In the genomic region with DNA sequence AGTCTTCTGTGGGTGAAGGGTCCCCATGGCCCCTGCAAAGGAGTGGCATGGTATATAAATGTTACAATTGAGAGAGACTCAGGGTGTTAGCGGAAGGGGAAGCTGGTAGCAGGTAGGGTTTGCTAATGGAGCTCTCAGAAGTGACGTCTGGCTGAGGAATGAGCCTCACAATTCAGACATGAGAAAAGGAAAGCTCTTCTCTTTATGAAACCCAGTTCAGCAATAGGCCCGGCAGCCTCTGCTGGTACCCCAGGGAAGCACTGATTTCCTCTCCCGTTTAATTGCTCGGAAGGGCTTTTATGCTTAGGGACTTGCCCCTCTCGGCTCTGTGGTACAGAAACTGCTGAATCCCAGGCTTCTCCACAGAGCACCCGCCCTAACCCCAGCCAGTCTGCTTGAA, we compare ENCODE assay signal across 21 cellular contexts. TPM values are rescaled to one million over a fixed set of nuclear protein-coding genes. Genes with fewer than 3 reads are reported as not detected.
DNase-seq lines count a peak whose midpoint lies in the region; ATAC-seq and TF ChIP-seq lines count a peak whose summit lies in the region.
"Had no signal": no experiment of that assay in that cellular context is flagged by ENCODE, and none has a peak within 500 bp of the region (broad histone marks: within the 10 kb centered on the region; RNA-seq: fewer than 3 reads in every experiment).

No MANE protein-coding gene starts in this region.

- peak overlapping the region; percentile 63 for H3K27ac Mint-ChIP-seq in activated CD8-positive, alpha-beta T cell treated with anti-CD3 and anti-CD28 coated beads for 36 hours
- no peak overlapping the region for H3K27ac Mint-ChIP-seq in activated CD8-positive, alpha-beta T cell treated with anti-CD3 and anti-CD28 coated beads, Interleukin-2, amount 10 ng/mL, durations not matched to agents 7 days and 5 days
- H3K27ac Mint-ChIP-seq in activated T-helper 17 cell treated with anti-CD3 and anti-CD28 coated beads, Interleukin-2, amount 50 U/mL, for 72 hours = peak overlapping the region; percentile 41
- H3K27ac Mint-ChIP-seq in glutamatergic neuron (ENCODE audit: unreplicated experiment) = peak overlapping the region; percentile 55
- no peak overlapping the region for H3K27ac Mint-ChIP-seq in effector memory CD8-positive, alpha-beta T cell
- H3K27ac Mint-ChIP-seq: CD4-positive, alpha-beta T cell; progenitor cell of endocrine pancreas had no signal

- no peak overlapping the region for H3K4me3 ChIP-seq in spleen
- H3K4me3 ChIP-seq: lower lobe of right lung, SJSA1, upper lobe of left lung had no signal

- no peak overlapping the region for H3K4me3 Mint-ChIP-seq in activated CD8-positive, alpha-beta T cell treated with anti-CD3 and anti-CD28 coated beads for 36 hours
- H3K4me3 Mint-ChIP-seq in activated CD8-positive, alpha-beta T cell treated with anti-CD3 and anti-CD28 coated beads, Interleukin-2, amount 10 ng/mL, durations not matched to agents 7 days and 5 days = no peak overlapping the region
- H3K4me3 Mint-ChIP-seq in activated T-helper 17 cell treated with anti-CD3 and anti-CD28 coated beads, Interleukin-2, amount 50 U/mL, for 72 hours = no peak overlapping the region
- no peak overlapping the region for H3K4me3 Mint-ChIP-seq in glutamatergic neuron (ENCODE audit: unreplicated experiment)
- no peak overlapping the region for H3K4me3 Mint-ChIP-seq in effector memory CD8-positive, alpha-beta T cell
- H3K4me3 Mint-ChIP-seq: activated naive CD4-positive, alpha-beta T cell treated with anti-CD3 and anti-CD28 coated beads for 36 hours; CD4-positive, alpha-beta T cell had no signal

- no peaks in the 10 kb centered on the region for H3K9me3 Mint-ChIP-seq in activated CD8-positive, alpha-beta T cell treated with anti-CD3 and anti-CD28 coated beads for 36 hours
- no peaks in the 10 kb centered on the region for H3K9me3 Mint-ChIP-seq in activated CD8-positive, alpha-beta T cell treated with anti-CD3 and anti-CD28 coated beads, Interleukin-2, amount 10 ng/mL, durations not matched to agents 7 days and 5 days (ENCODE audit: insufficient read depth)
- no peaks in the 10 kb centered on the region for H3K9me3 Mint-ChIP-seq in activated T-helper 17 cell treated with anti-CD3 and anti-CD28 coated beads, Interleukin-2, amount 50 U/mL, for 72 hours
- H3K9me3 Mint-ChIP-seq in glutamatergic neuron (ENCODE audit: unreplicated experiment) = peaks cover 8% of the 10 kb centered on the region
- H3K9me3 Mint-ChIP-seq in effector memory CD8-positive, alpha-beta T cell = no peaks in the 10 kb centered on the region
- H3K9me3 Mint-ChIP-seq: activated naive CD4-positive, alpha-beta T cell treated with anti-CD3 and anti-CD28 coated beads for 36 hours; CD4-positive, alpha-beta T cell had no signal

- no peak for TF ChIP-seq CTCF in activated CD8-positive, alpha-beta T cell treated with anti-CD3 and anti-CD28 coated beads for 36 hours (IDR thresholded peaks at IDR 0.05)
- no peak for TF ChIP-seq CTCF in glutamatergic neuron (IDR thresholded peaks at IDR 0.05; ENCODE audit: partially characterized antibody, unreplicated experiment)
- no peak for TF ChIP-seq CTCF in spleen (IDR thresholded peaks at IDR 0.05 in 8 of 11, conservative IDR thresholded peaks at IDR 0.05 in 3 of 11)

- H3K4me1 Mint-ChIP-seq in activated CD8-positive, alpha-beta T cell treated with anti-CD3 and anti-CD28 coated beads for 36 hours (ENCODE audit: low read depth) = peaks cover 44% of the 10 kb centered on the region
- peaks cover 28% of the 10 kb centered on the region for H3K4me1 Mint-ChIP-seq in activated CD8-positive, alpha-beta T cell treated with anti-CD3 and anti-CD28 coated beads, Interleukin-2, amount 10 ng/mL, durations not matched to agents 7 days and 5 days (ENCODE audit: low read depth)
- H3K4me1 Mint-ChIP-seq in activated T-helper 17 cell treated with anti-CD3 and anti-CD28 coated beads, Interleukin-2, amount 50 U/mL, for 72 hours = peaks cover 12% of the 10 kb centered on the region
- H3K4me1 Mint-ChIP-seq in glutamatergic neuron (ENCODE audit: low read depth, unreplicated experiment) = peaks cover 22% of the 10 kb centered on the region
- H3K4me1 Mint-ChIP-seq in effector memory CD8-positive, alpha-beta T cell (ENCODE audit: low read depth in 2 of 2) = peaks cover 14 to 18% of the 10 kb centered on the region in 2 donors

- peaks cover 0 to 8% (median 5%) of the 10 kb centered on the region in 8 donors for H3K9me3 ChIP-seq in spleen
- H3K9me3 ChIP-seq: SJSA1, upper lobe of left lung had no signal

- peaks cover 0 to 25% (median 0%) of the 10 kb centered on the region in 7 donors for H3K27me3 ChIP-seq in spleen (replicated peaks in 1 of 7)
- H3K27me3 ChIP-seq: brain microvascular endothelial cell, SJSA1, upper lobe of left lung had no signal

- H3K4me1 ChIP-seq in spleen = peaks cover 11 to 43% (median 24%) of the 10 kb centered on the region in 6 donors

- H3K36me3 Mint-ChIP-seq in activated CD8-positive, alpha-beta T cell treated with anti-CD3 and anti-CD28 coated beads for 36 hours (ENCODE audit: low read depth) = no peaks in the 10 kb centered on the region
- no peaks in the 10 kb centered on the region for H3K36me3 Mint-ChIP-seq in activated CD8-positive, alpha-beta T cell treated with anti-CD3 and anti-CD28 coated beads, Interleukin-2, amount 10 ng/mL, durations not matched to agents 7 days and 5 days (ENCODE audit: low read depth)
- H3K36me3 Mint-ChIP-seq in activated T-helper 17 cell treated with anti-CD3 and anti-CD28 coated beads, Interleukin-2, amount 50 U/mL, for 72 hours (ENCODE audit: low read depth) = peaks cover 7% of the 10 kb centered on the region
- no peaks in the 10 kb centered on the region for H3K36me3 Mint-ChIP-seq in glutamatergic neuron (ENCODE audit: unreplicated experiment)
- H3K36me3 Mint-ChIP-seq in effector memory CD8-positive, alpha-beta T cell (ENCODE audit: insufficient read depth) = peaks cover under 1% of the 10 kb centered on the region

- POLR2A ChIA-PET in activated CD8-positive, alpha-beta T cell treated with anti-CD3 and anti-CD28 coated beads for 36 hours (lab: Charles Lee) = interaction anchor here (0.7 kb wide), 1 partner anchor 19 kb away, joined by 3 read pairs; no protein-coding TSS in a partner anchor
- POLR2A ChIA-PET in activated CD8-positive, alpha-beta T cell treated with anti-CD3 and anti-CD28 coated beads, Interleukin-2, amount 10 ng/mL, durations not matched to agents 7 days and 5 days (lab: Charles Lee) = no interaction called here

- H3K36me3 ChIP-seq in spleen = no peaks in the 10 kb centered on the region
- H3K36me3 ChIP-seq: brain microvascular endothelial cell, lower lobe of right lung, SJSA1, upper lobe of left lung had no signal

- WGBS in spleen, 5 donors = 46 to 69% (median 63%) methylated on average over 7 of the region's 7 CpGs

- H3K27ac ChIP-seq in spleen = no peak overlapping the region
- H3K27ac ChIP-seq: brain microvascular endothelial cell, epithelial cell of prostate, lower lobe of right lung, SJSA1, upper lobe of left lung had no signal

- intact Hi-C loops in activated CD8-positive, alpha-beta T cell treated with anti-CD3 and anti-CD28 coated beads for 36 hours (cut with micrococcal nuclease) = no loop called here
- intact Hi-C loops in spleen (cut with DNase I; ENCODE audit: low total_unique reads) = no loop called here

- no peak for TF ChIP-seq POLR2A in spleen (IDR thresholded peaks at IDR 0.05)

- DNase-seq in activated CD8-positive, alpha-beta T cell treated with anti-CD3 and anti-CD28 coated beads for 36 hours = no peak
- no peak for DNase-seq in activated CD8-positive, alpha-beta T cell treated with anti-CD3 and anti-CD28 coated beads, Interleukin-2, amount 10 ng/mL, durations not matched to agents 7 days and 5 days
- DNase-seq in glutamatergic neuron (no peak), spleen (peak; percentile 25), cerebellar cortex (ENCODE audit: low spot score) (no peak), pons (ENCODE audit: low spot score) (no peak)
- DNase-seq in effector memory CD8-positive, alpha-beta T cell = no peak
- DNase-seq: ACHN; activated CD4-positive, CD25-positive, alpha-beta regulatory T cell; activated naive CD4-positive, alpha-beta T cell treated with anti-CD3 and anti-CD28 coated beads for 36 hours; brain microvascular endothelial cell; CD4-positive, alpha-beta T cell; lower lobe of right lung; NCI-H1417 treated with DMSO at 0.1 percent for 48 hours; NCI-H2171 treated with DMSO at 0.1 percent for 48 hours; NCI-H748 treated with DMSO at 0.1 percent for 48 hours; upper lobe of left lung had no signal

- peaks cover 19% of the 10 kb centered on the region for H3K27me3 Mint-ChIP-seq in activated CD8-positive, alpha-beta T cell treated with anti-CD3 and anti-CD28 coated beads for 36 hours
- H3K27me3 Mint-ChIP-seq in activated CD8-positive, alpha-beta T cell treated with anti-CD3 and anti-CD28 coated beads, Interleukin-2, amount 10 ng/mL, durations not matched to agents 7 days and 5 days (ENCODE audit: low read depth) = peaks cover 11% of the 10 kb centered on the region
- no peaks in the 10 kb centered on the region for H3K27me3 Mint-ChIP-seq in activated T-helper 17 cell treated with anti-CD3 and anti-CD28 coated beads, Interleukin-2, amount 50 U/mL, for 72 hours
- peaks cover 10% of the 10 kb centered on the region for H3K27me3 Mint-ChIP-seq in glutamatergic neuron (ENCODE audit: unreplicated experiment)
- no peaks in the 10 kb centered on the region for H3K27me3 Mint-ChIP-seq in effector memory CD8-positive, alpha-beta T cell
- H3K27me3 Mint-ChIP-seq: CD4-positive, alpha-beta T cell; progenitor cell of endocrine pancreas had no signal

- CTCF ChIA-PET in activated CD8-positive, alpha-beta T cell treated with anti-CD3 and anti-CD28 coated beads for 36 hours (lab: Charles Lee) = interaction anchor here (0.7 to 1.6 kb wide), 4 partner anchors 19 to 29 kb away, joined by 3 to 5 read pairs (median 4); a partner anchor contains a TSS
- CTCF ChIA-PET in activated CD8-positive, alpha-beta T cell treated with anti-CD3 and anti-CD28 coated beads, Interleukin-2, amount 10 ng/mL, durations not matched to agents 7 days and 5 days (lab: Charles Lee) = interaction anchor here (1.4 kb wide), 1 partner anchor 82 kb away, joined by 3 read pairs; no protein-coding TSS in a partner anchor

- no peak for ATAC-seq in activated CD8-positive, alpha-beta T cell treated with anti-CD3 and anti-CD28 coated beads for 36 hours
- no peak for ATAC-seq in activated CD8-positive, alpha-beta T cell treated with anti-CD3 and anti-CD28 coated beads, Interleukin-2, amount 10 ng/mL, durations not matched to agents 7 days and 5 days
- ATAC-seq in activated T-helper 17 cell treated with anti-CD3 and anti-CD28 coated beads, Interleukin-2, amount 50 U/mL, for 72 hours (replicated peaks) = no peak
- ATAC-seq in effector memory CD8-positive, alpha-beta T cell (replicated peaks) = no peak
- ATAC-seq: lower lobe of right lung had no signal

RNA-seq across cellular contexts. Expression of a gene that starts 19.4 kb away (rescaled TPM):
- total RNA-seq in activated CD8-positive, alpha-beta T cell treated with anti-CD3 and anti-CD28 coated beads for 36 hours = 10 to 100 TPM; 25.5 to 26.5 TPM
- 1 to 10 TPM; 5.3 to 6.2 TPM for total RNA-seq in activated CD8-positive, alpha-beta T cell treated with anti-CD3 and anti-CD28 coated beads, Interleukin-2, amount 10 ng/mL, durations not matched to agents 7 days and 5 days
- total RNA-seq in activated T-helper 17 cell treated with anti-CD3 and anti-CD28 coated beads, Interleukin-2, amount 50 U/mL, for 72 hours = 10 to 100 TPM; 20.1 to 29.8 TPM
- 528 TPM for total RNA-seq in glutamatergic neuron (ENCODE audit: unreplicated experiment)
- 10 to 100 TPM in 6 of 7 donors, 1 to 10 TPM in 1; 9.0 to 29.2 (median 14.5) TPM for total RNA-seq in spleen
- 1 to 10 TPM; 1.6 to 2.4 (median 1.7) TPM for polyA plus RNA-seq in spleen

Comparison
In these comparisons a context has a peak if more than half of its experiments do, and no peak if none do; other contexts are left out.
1. H3K27ac Mint-ChIP-seq: peak in activated CD8-positive, alpha-beta T cell treated with anti-CD3 and anti-CD28 coated beads for 36 hours (single experiment), activated T-helper 17 cell treated with anti-CD3 and anti-CD28 coated beads, Interleukin-2, amount 50 U/mL, for 72 hours (single experiment) and glutamatergic neuron (single experiment); none in activated CD8-positive, alpha-beta T cell treated with anti-CD3 and anti-CD28 coated beads, Interleukin-2, amount 10 ng/mL, durations not matched to agents 7 days and 5 days (single experiment) and effector memory CD8-positive, alpha-beta T cell (0 of 2).
2. RNA of a gene that starts 19.4 kb away (total RNA-seq): 528 TPM in glutamatergic neuron (single experiment); 20.1 to 29.8 TPM in activated T-helper 17 cell treated with anti-CD3 and anti-CD28 coated beads, Interleukin-2, amount 50 U/mL, for 72 hours, 25.5 to 26.5 TPM in activated CD8-positive, alpha-beta T cell treated with anti-CD3 and anti-CD28 coated beads for 36 hours, 9.0 to 29.2 TPM in spleen and 5.3 to 6.2 TPM in activated CD8-positive, alpha-beta T cell treated with anti-CD3 and anti-CD28 coated beads, Interleukin-2, amount 10 ng/mL, durations not matched to agents 7 days and 5 days; every median in the first group is over 10 times any median in the second.